Comparison of ENCODE assay signal across 10 cellular contexts in genomic region chr2:201150454-201151020, GRCh38. TPM values are rescaled to one million over a fixed set of nuclear protein-coding genes. Genes with fewer than 3 reads are reported as not detected.
DNase-seq lines count a peak whose midpoint lies in the region; ATAC-seq, FAIRE-seq and TF ChIP-seq lines count a peak whose summit lies in the region.
"Had no signal": no experiment of that assay in that cellular context is flagged by ENCODE, and none has a peak within 500 bp of the region (broad histone marks: within the 10 kb centered on the region; RNA-seq: fewer than 3 reads in every experiment).

No MANE protein-coding gene starts in this region.

- in situ Hi-C loops in GM12878 (cut with MboI): no loop called here

- no peaks in the 10 kb centered on the region for H3K27me3 ChIP-seq in heart right ventricle
- no peaks in the 10 kb centered on the region for H3K27me3 ChIP-seq in GM12878 (replicated peaks in 1 of 2; ENCODE audit: control insufficient read depth in 2 of 2, insufficient read depth in 2 of 2, low read length in 1 of 2)
- H3K27me3 ChIP-seq in mesendoderm (ENCODE audit: insufficient read depth, low read length, poor library complexity): no peaks in the 10 kb centered on the region
- no peaks in the 10 kb centered on the region for H3K27me3 ChIP-seq in upper lobe of left lung

- H4K20me1 ChIP-seq in GM12878 (ENCODE audit: control insufficient read depth, insufficient read depth): no peaks in the 10 kb centered on the region

- H2BK15ac ChIP-seq in mesendoderm (replicated peaks; ENCODE audit: low read depth): no peak overlapping the region

- intact Hi-C loops in heart right ventricle (cut with DNase I): loop anchor here in 4 of 10 donors (10.0 kb wide), 2 partner anchors 76 to 186 kb away; partner anchors contain the start of genes HYCC2 (in 3 of the 4), NDUFB3 (in 3 of the 4) and ORC2 (in 1 of the 4)
- intact Hi-C loops in left ventricle myocardium superior (cut with micrococcal nuclease): no loop called here
- intact Hi-C loops in GM12878 (cut with micrococcal nuclease; ENCODE audit: unreplicated experiment): no loop called here

- no peak for TF ChIP-seq EP300 in GM12878 (IDR thresholded peaks at IDR 0.05; ENCODE audit: borderline replicate concordance in 1 of 2, control insufficient read depth in 1 of 2, low read depth in 2 of 2, low read length in 2 of 2)
- TF ChIP-seq EP300 in upper lobe of left lung (IDR thresholded peaks at IDR 0.05): no peak

- RAD21 ChIA-PET in GM12878 (lab: Charles Lee; ENCODE audit: unreplicated experiment): interaction anchor here (0.6 to 1.5 kb wide), 8 partner anchors 18 to 82 kb away, joined by 3 to 5 read pairs (median 4); no protein-coding TSS in a partner anchor

- CTCF ChIA-PET in GM12878 (lab: Yijun Ruan, JAX): interaction anchor here (0.6 to 1.6 kb wide), 5 partner anchors 9 to 187 kb away, joined by 3 to 9 read pairs (median 4); partner anchors contain the start of gene ORC2

- H4K5ac ChIP-seq in mesendoderm (ENCODE audit: low read length): no peak overlapping the region

- H3K4me2 ChIP-seq in GM12878 (ENCODE audit: control insufficient read depth, insufficient read depth) (peak overlapping the region; percentile 26), mesendoderm (ENCODE audit: low read length) (no peak overlapping the region)

- H3K79me1 ChIP-seq in mesendoderm (ENCODE audit: low read length): no peaks in the 10 kb centered on the region

- peak overlapping the region in 9 of 10 donors; percentile 57 to 94 (median 75) for H3K27ac ChIP-seq in heart right ventricle
- H3K27ac ChIP-seq in GM12878 (ENCODE audit: control insufficient read depth, insufficient read depth): no peak overlapping the region
- H3K27ac ChIP-seq in mesendoderm (ENCODE audit: low read depth, low read length): no peak overlapping the region
- H3K27ac ChIP-seq in upper lobe of left lung: peak overlapping the region; percentile 70 to 90 (median 80)

- H3K4ac ChIP-seq in mesendoderm (ENCODE audit: low read depth, low read length): no peak overlapping the region

- H2AK5ac ChIP-seq in mesendoderm (ENCODE audit: low read length): no peak overlapping the region

- H2BK5ac ChIP-seq in mesendoderm (ENCODE audit: low read length): no peak overlapping the region

- H3K36me3 ChIP-seq in heart right ventricle (peaks cover 0 to 100% (median 64%) of the 10 kb centered on the region in 9 donors), GM12878 (ENCODE audit: control insufficient read depth in 2 of 2, insufficient read depth in 2 of 2, low read length in 1 of 2) (peaks cover 12 to 23% of the 10 kb centered on the region in 2 experiments), mesendoderm (ENCODE audit: control insufficient read depth, insufficient read depth, low read length) (no peaks in the 10 kb centered on the region), upper lobe of left lung (peaks cover 26 to 97% (median 69%) of the 10 kb centered on the region in 4 donors)

- H3K9ac ChIP-seq in GM12878 (ENCODE audit: control insufficient read depth, insufficient read depth, low read length): no peak overlapping the region
- no peak overlapping the region for H3K9ac ChIP-seq in mesendoderm (ENCODE audit: low read length)

- no peak overlapping the region for H3K56ac ChIP-seq in mesendoderm (ENCODE audit: low read length)

- no peak overlapping the region for H2BK120ac ChIP-seq in mesendoderm (ENCODE audit: low read depth, low read length)

- no peak overlapping the region for H2AFZ ChIP-seq in GM12878 (ENCODE audit: control insufficient read depth, low read depth, low read length)

- BruUV-seq in GM12878 (replicated peaks; lab: Mats Ljungman, UMichigan): TSS peak; percentile 5

- ATAC-seq in heart right ventricle (peak in 1 of 8 donors; percentile 10), left ventricle myocardium superior (no peak), GM12878 (no peak; the same call in 2 of the 3 replicates), upper lobe of left lung (ENCODE audit: low FRiP score in 2 of 2) (no peak), GM18870 (IDR thresholded peaks at IDR 0.05; ENCODE audit: unreplicated experiment) (no peak)

- no peak for TF ChIP-seq CTCF in heart right ventricle (IDR thresholded peaks at IDR 0.05)
- no peak for TF ChIP-seq CTCF in GM12878 (IDR thresholded peaks at IDR 0.05 in 2 of 3, conservative IDR thresholded peaks at IDR 0.05 in 1 of 3; ENCODE audit: control insufficient read depth in 2 of 3, extremely low read depth in 1 of 3, insufficient read depth in 1 of 3, low read depth in 3 of 3, low read length in 3 of 3)
- TF ChIP-seq CTCF in upper lobe of left lung (IDR thresholded peaks at IDR 0.05): no peak

- H3K4me1 ChIP-seq in heart right ventricle (peaks cover 6 to 82% (median 47%) of the 10 kb centered on the region in 9 donors), GM12878 (ENCODE audit: control insufficient read depth, insufficient read depth, low read length) (peaks cover 10% of the 10 kb centered on the region; the same call in 1 of the 2 replicates), mesendoderm (ENCODE audit: control insufficient read depth, low read depth, low read length) (no peaks in the 10 kb centered on the region), upper lobe of left lung (peaks cover 60 to 73% (median 62%) of the 10 kb centered on the region in 4 donors)

- no peaks in the 10 kb centered on the region for H3K9me3 ChIP-seq in heart right ventricle
- H3K9me3 ChIP-seq in GM12878 (replicated peaks; ENCODE audit: control insufficient read depth, insufficient read depth, low read length): no peaks in the 10 kb centered on the region
- no peaks in the 10 kb centered on the region for H3K9me3 ChIP-seq in upper lobe of left lung

- H3K79me2 ChIP-seq in GM12878 (ENCODE audit: control insufficient read depth, insufficient read depth, low read length) (peaks cover 11% of the 10 kb centered on the region), mesendoderm (ENCODE audit: control insufficient read depth, insufficient read depth, low read length) (no peaks in the 10 kb centered on the region)

- 94 to 96% methylated on average over 3 of the region's 3 CpGs for WGBS in heart right ventricle, 2 donors
- 97% methylated on average over 3 of the region's 3 CpGs for WGBS in GM12878 (ENCODE audit: insufficient coverage, insufficient replicate concordance, low lambda C conversion rate, missing lambda C conversion rate)
- WGBS in mesendoderm (ENCODE audit: extremely low coverage, insufficient coverage, low lambda C conversion rate): no CpG with 5 or more reads among the region's 3 CpGs
- 91 to 96% methylated on average over 3 of the region's 3 CpGs for WGBS in upper lobe of left lung, 2 donors

- H3K23ac ChIP-seq in mesendoderm (ENCODE audit: low read length): no peak overlapping the region

- no peak for TF ChIP-seq POLR2A in GM12878 (IDR thresholded peaks at IDR 0.05; ENCODE audit: low read depth, low read length)
- TF ChIP-seq POLR2A in upper lobe of left lung (IDR thresholded peaks at IDR 0.05): no peak

- no peak overlapping the region for H3K18ac ChIP-seq in mesendoderm (ENCODE audit: low read length)

- POLR2A ChIA-PET in GM12878 (lab: Charles Lee): interaction anchor here (0.6 to 1.5 kb wide), 8 partner anchors 13 to 187 kb away, joined by 3 to 6 read pairs (median 3); partner anchors contain the start of gene ORC2

- SMC1A ChIA-PET in GM12878 (lab: Charles Lee; ENCODE audit: uncharacterized antibody, unreplicated experiment): interaction anchor here (0.7 to 1.5 kb wide), 9 partner anchors 7 to 245 kb away, joined by 3 to 6 read pairs (median 4); partner anchors contain the start of gene CFLAR

- H4K8ac ChIP-seq in mesendoderm (ENCODE audit: low read depth, low read length): no peak overlapping the region

- H3K4me3 ChIP-seq in heart right ventricle: no peak overlapping the region
- 0 out of 2 replicates have a peak overlapping the region, but pooled peaks have one; percentile 2 for H3K4me3 ChIP-seq in GM12878
- no peak overlapping the region for H3K4me3 ChIP-seq in mesendoderm (ENCODE audit: low read length)
- H3K4me3 ChIP-seq in upper lobe of left lung: no peak overlapping the region

- FAIRE-seq in GM12878 (lab: Jason Lieb, UNC): no peak
- no peak for FAIRE-seq in frontal cortex (lab: Jason Lieb, UNC)

- TF ChIP-seq RAD21 in GM12878 (IDR thresholded peaks at IDR 0.05; ENCODE audit: insufficient read depth, low read depth, low read length): no peak

- DNase-seq in heart right ventricle (no peak), left ventricle myocardium superior (no peak), GM12878 (ENCODE audit: low read depth, low spot score) (no peak), mesendoderm (peak; percentile 47), upper lobe of left lung (no peak), NCI-H187 treated with DMSO at 0.1 percent for 48 hours (lab: John Stamatoyannopoulos, UW) (no peak), frontal cortex (ENCODE audit: low spot score in 2 of 2) (no peak)
- DNase-seq: NCI-H2081; stimulated activated naive CD4-positive, alpha-beta T cell treated with Interleukin-2 at 50 U/mL for 16 hours had no signal

RNA-seq across cellular contexts. Expression of gene CASP10, which starts 32.4 kb away (rescaled TPM):
- total RNA-seq in heart right ventricle (10 to 100 TPM in 1 of 10 donors, 1 to 10 TPM in 9; 4.6 to 13.2 (median 5.6) TPM), left ventricle myocardium superior (6.4 TPM), GM12878 (2014; rRNA removed) (12.8 and 13.1 TPM in 2 replicates), GM12878 (2014; rRNA removed; fragmentation: Illumina TruSeq; extraction: Trizol) (12.8 and 13.3 TPM in 2 replicates), GM12878 (2021) (11.2 and 12.4 TPM in 2 replicates), upper lobe of left lung (10 to 100 TPM; 21.1 to 67.1 (median 29.9) TPM), frontal cortex (2.4 TPM)
- polyA plus RNA-seq in heart right ventricle (1 to 10 TPM; 2.0 to 5.9 TPM), GM12878 (2011; rRNA removed) (14.1 and 17.9 TPM in 2 replicates), GM12878 (2014; fragmentation: Illumina TruSeq; extraction: Trizol) (11.5 and 14.8 TPM in 2 replicates), GM12878 (2014; fragmentation: Nextera tagmentation; extraction: Ambion mirVana) (1 to 10 TPM; 7.5 to 9.5 TPM), GM12878 (2014; rRNA removed) (9.8 and 10.1 TPM in 2 replicates), GM12878 (2016; fragmentation: Nextera tagmentation; extraction: Ambion mirVana) (1 to 10 TPM; 7.2 to 9.1 TPM)
- total RNA-seq in GM12878 (2013; cell fraction: nucleolus; rRNA removed): 61.5 and 63.7 TPM in 2 replicates
- 2.8 TPM for polyA plus RNA-seq in GM12878 (2011; ENCODE audit: low read depth)
- polyA plus RNA-seq in GM12878 (2011; cell fraction: cytosol; rRNA removed): 8.3 and 9.7 TPM in 2 replicates
- polyA plus RNA-seq in GM12878 (2011; cell fraction: nucleus; rRNA removed): 8.6 and 10.8 TPM in 2 replicates
- 2.5 and 2.7 TPM in 2 replicates for polyA plus RNA-seq in GM12878 (2012)
- 15.7 and 18.5 TPM in 2 replicates for polyA minus RNA-seq in GM12878 (2011; rRNA and poly(A)+ RNA removed)
- polyA minus RNA-seq in GM12878 (2011; cell fraction: cytosol; rRNA and poly(A)+ RNA removed): 4.1 and 6.7 TPM in 2 replicates
- polyA minus RNA-seq in GM12878 (2011; cell fraction: nucleus; rRNA and poly(A)+ RNA removed): 7.4 and 9.2 TPM in 2 replicates
- 2.7 TPM for polyA plus RNA-seq in mesendoderm (2013, experiment 1 of 2)
- 2.8 TPM for polyA plus RNA-seq in mesendoderm (2013, experiment 2 of 2)

RNA-seq across cellular contexts. Expression of gene CFLAR, which starts 34.6 kb away (rescaled TPM):
- total RNA-seq in heart right ventricle: 100 to 1,000 TPM; 171 to 257 (median 212) TPM
- polyA plus RNA-seq in heart right ventricle: 100 to 1,000 TPM in 1 of 2 donors, 10 to 100 TPM in 1; 91.5 to 164 TPM
- total RNA-seq in left ventricle myocardium superior: 252 TPM
- 905 and 928 TPM in 2 replicates for total RNA-seq in GM12878 (2013; cell fraction: nucleolus; rRNA removed)
- total RNA-seq in GM12878 (2014; rRNA removed): 81.4 and 106 TPM in 2 replicates
- total RNA-seq in GM12878 (2014; rRNA removed; fragmentation: Illumina TruSeq; extraction: Trizol): 109 and 110 TPM in 2 replicates
- 97.7 and 99.5 TPM in 2 replicates for total RNA-seq in GM12878 (2021)
- polyA plus RNA-seq in GM12878 (2011; ENCODE audit: low read depth): 96.3 TPM
- polyA plus RNA-seq in GM12878 (2011; rRNA removed): 181 and 241 TPM in 2 replicates
- polyA plus RNA-seq in GM12878 (2011; cell fraction: cytosol; rRNA removed): 90.5 and 101 TPM in 2 replicates
- 157 and 170 TPM in 2 replicates for polyA plus RNA-seq in GM12878 (2011; cell fraction: nucleus; rRNA removed)
- 109 and 116 TPM in 2 replicates for polyA plus RNA-seq in GM12878 (2012)
- 103 and 125 TPM in 2 replicates for polyA plus RNA-seq in GM12878 (2014; fragmentation: Illumina TruSeq; extraction: Trizol)
- 100 to 1,000 TPM; 103 to 105 TPM for polyA plus RNA-seq in GM12878 (2014; fragmentation: Nextera tagmentation; extraction: Ambion mirVana)
- polyA plus RNA-seq in GM12878 (2014; rRNA removed): 70.5 and 80.6 TPM in 2 replicates
- 10 to 100 TPM; 87.2 to 89.4 TPM for polyA plus RNA-seq in GM12878 (2016; fragmentation: Nextera tagmentation; extraction: Ambion mirVana)
- 249 and 253 TPM in 2 replicates for polyA minus RNA-seq in GM12878 (2011; rRNA and poly(A)+ RNA removed)
- 50.2 and 65.0 TPM in 2 replicates for polyA minus RNA-seq in GM12878 (2011; cell fraction: cytosol; rRNA and poly(A)+ RNA removed)
- 155 and 248 TPM in 2 replicates for polyA minus RNA-seq in GM12878 (2011; cell fraction: nucleus; rRNA and poly(A)+ RNA removed)
- 5.4 TPM for polyA plus RNA-seq in mesendoderm (2013, experiment 1 of 2)
- 5.5 TPM for polyA plus RNA-seq in mesendoderm (2013, experiment 2 of 2)
- 1,000 to 10,000 TPM in 1 of 6 donors, 100 to 1,000 TPM in 5; 263 to 1,189 (median 435) TPM for total RNA-seq in upper lobe of left lung
- 26.1 TPM for total RNA-seq in frontal cortex

Comparison
In these comparisons a context has a peak if more than half of its experiments do, and no peak if none do; other contexts are left out.
1. H3K27ac ChIP-seq: peak in heart right ventricle (9 of 10) and upper lobe of left lung (4 of 4); none in GM12878 (single experiment) and mesendoderm (single experiment).